13 cellular contexts compared by ENCODE assay signal in the genomic region with DNA sequence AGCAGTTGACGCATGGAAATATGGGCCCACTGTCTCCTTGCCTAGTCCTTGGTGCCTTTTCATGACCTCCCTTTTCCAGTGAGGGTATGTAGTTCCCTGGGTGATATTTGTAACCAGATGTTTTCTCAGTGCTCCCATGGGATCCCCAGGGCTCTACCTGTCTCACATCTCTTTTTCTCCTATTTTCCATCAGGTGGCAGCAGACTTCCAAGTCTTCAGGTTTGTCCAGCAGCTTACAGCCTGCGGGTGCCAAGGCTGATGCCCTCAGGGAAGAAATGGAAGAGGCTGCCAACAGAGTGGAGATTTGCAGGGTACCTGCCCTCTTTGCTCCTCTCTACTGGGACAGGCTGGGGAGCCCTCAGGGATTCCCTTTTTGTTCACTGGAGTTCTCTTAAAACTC.
DNase-seq lines count a peak whose midpoint lies in the region; ATAC-seq and TF ChIP-seq lines count a peak whose summit lies in the region.
"Had no signal": no experiment of that assay in that cellular context is flagged by ENCODE, and none has a peak within 500 bp of the region (broad histone marks: within the 10 kb centered on the region; RNA-seq: fewer than 3 reads in every experiment).

No MANE protein-coding gene starts in this region.

- no peak overlapping the region for H3K4me2 ChIP-seq in mammary epithelial cell (ENCODE audit: insufficient read depth, low read depth, low read length)

- H3K36me3 ChIP-seq in kidney epithelial cell (ENCODE audit: control insufficient read depth, insufficient read depth, low read length) (no peaks in the 10 kb centered on the region), mammary epithelial cell (ENCODE audit: insufficient read depth, low read length) (no peaks in the 10 kb centered on the region)

- H3K27ac Mint-ChIP-seq in HFFc6: no peak overlapping the region
- H3K27ac Mint-ChIP-seq in activated CD4-positive, alpha-beta T cell treated with anti-CD3 and anti-CD28 coated beads, Interleukin-2, amount 10 ng/mL, durations not matched to agents 24 days and 14 days: no peak overlapping the region
- H3K27ac Mint-ChIP-seq: activated CD4-positive, alpha-beta T cell treated with anti-CD3 and anti-CD28 coated beads, Interleukin-2, amount 10 ng/mL, durations not matched to agents 7 days and 5 days; activated naive CD8-positive, alpha-beta T cell treated with anti-CD3 and anti-CD28 coated beads, Interleukin-2, amount 50 U/mL, for 24 hours had no signal

- H3K36me3 Mint-ChIP-seq in HFFc6 (ENCODE audit: low read depth): no peaks in the 10 kb centered on the region
- no peaks in the 10 kb centered on the region for H3K36me3 Mint-ChIP-seq in activated CD4-positive, alpha-beta T cell treated with anti-CD3 and anti-CD28 coated beads, Interleukin-2, amount 10 ng/mL, durations not matched to agents 24 days and 14 days (ENCODE audit: low read depth)

- H3K27me3 ChIP-seq in kidney epithelial cell (ENCODE audit: control insufficient read depth, insufficient read depth, low read length) (no peaks in the 10 kb centered on the region), mammary epithelial cell (ENCODE audit: insufficient read depth, low read length) (no peaks in the 10 kb centered on the region)

- no peak overlapping the region for H3K4me3 ChIP-seq in kidney epithelial cell (ENCODE audit: low read depth, low read length)
- H3K4me3 ChIP-seq in mammary epithelial cell (replicated peaks in 1 of 3; ENCODE audit: insufficient read depth in 1 of 3, low read depth in 2 of 3, low read length in 3 of 3): no peak overlapping the region
- H3K4me3 ChIP-seq: skin epidermis had no signal

- CTCF ChIA-PET in mammary epithelial cell (lab: Charles Lee; ENCODE audit: low non-redundant PET): no interaction called here

- BruUV-seq in mammary epithelial cell (replicated peaks; lab: Mats Ljungman, UMichigan): no TSS peak

- H2AFZ ChIP-seq in mammary epithelial cell (ENCODE audit: low read depth, low read length): no peak overlapping the region

- no peaks in the 10 kb centered on the region for H3K79me2 ChIP-seq in mammary epithelial cell (ENCODE audit: insufficient read depth, low read length)

- peak; percentile 1 for DNase-seq in COLO668 (lab: John Stamatoyannopoulos, UW; ENCODE audit: unreplicated experiment)
- DNase-seq in HFFc6: no peak
- peak; percentile 22 for DNase-seq in SW480 (ENCODE audit: low spot score)
- DNase-seq in kidney epithelial cell (ENCODE audit: low read depth): peak; percentile 1
- no peak for DNase-seq in GM20000 (ENCODE audit: low spot score)
- no peak for DNase-seq in activated CD4-positive, alpha-beta T cell treated with anti-CD3 and anti-CD28 coated beads, Interleukin-2, amount 10 ng/mL, durations not matched to agents 24 days and 14 days
- no peak for DNase-seq in mammary epithelial cell
- DNase-seq: activated CD4-positive, alpha-beta T cell treated with anti-CD3 and anti-CD28 coated beads, Interleukin-2, amount 10 ng/mL, durations not matched to agents 7 days and 5 days; activated naive CD8-positive, alpha-beta T cell treated with anti-CD3 and anti-CD28 coated beads, Interleukin-2, amount 50 U/mL, for 24 hours; stimulated activated naive CD4-positive, alpha-beta T cell treated with Interleukin-2 at 50 U/mL for 16 hours had no signal

- H4K20me1 ChIP-seq in mammary epithelial cell (ENCODE audit: insufficient read depth, low read length): no peaks in the 10 kb centered on the region

- intact Hi-C loops in activated CD4-positive, alpha-beta T cell treated with anti-CD3 and anti-CD28 coated beads, Interleukin-2, amount 10 ng/mL, durations not matched to agents 24 days and 14 days (cut with micrococcal nuclease): no loop called here
- intact Hi-C loops in mammary epithelial cell (cut with micrococcal nuclease): no loop called here

- peaks cover 3% of the 10 kb centered on the region for H3K27me3 Mint-ChIP-seq in HFFc6 (ENCODE audit: insufficient read depth)
- no peaks in the 10 kb centered on the region for H3K27me3 Mint-ChIP-seq in activated CD4-positive, alpha-beta T cell treated with anti-CD3 and anti-CD28 coated beads, Interleukin-2, amount 10 ng/mL, durations not matched to agents 24 days and 14 days
- H3K27me3 Mint-ChIP-seq: activated CD4-positive, alpha-beta T cell treated with anti-CD3 and anti-CD28 coated beads, Interleukin-2, amount 10 ng/mL, durations not matched to agents 7 days and 5 days had no signal

- H3K4me1 Mint-ChIP-seq in HFFc6 (ENCODE audit: low read depth): no peaks in the 10 kb centered on the region
- no peaks in the 10 kb centered on the region for H3K4me1 Mint-ChIP-seq in activated CD4-positive, alpha-beta T cell treated with anti-CD3 and anti-CD28 coated beads, Interleukin-2, amount 10 ng/mL, durations not matched to agents 24 days and 14 days
- H3K4me1 Mint-ChIP-seq: activated CD4-positive, alpha-beta T cell treated with anti-CD3 and anti-CD28 coated beads, Interleukin-2, amount 10 ng/mL, durations not matched to agents 7 days and 5 days; activated naive CD8-positive, alpha-beta T cell treated with anti-CD3 and anti-CD28 coated beads, Interleukin-2, amount 50 U/mL, for 24 hours had no signal

- peaks cover 9% of the 10 kb centered on the region for H3K9me3 ChIP-seq in mammary epithelial cell (replicated peaks; ENCODE audit: insufficient read depth, low read length)

- TF ChIP-seq CTCF in HFFc6 (IDR thresholded peaks at IDR 0.05) (peak; percentile 28; the same call in 1 of the 2 replicates), kidney epithelial cell (IDR thresholded peaks at IDR 0.05; ENCODE audit: insufficient read depth, low read length, poor library complexity, severe bottlenecking) (peak; percentile 29), GM20000 (IDR thresholded peaks at IDR 0.05; ENCODE audit: extremely low read depth, missing control alignments) (no peak), mammary epithelial cell (conservative IDR thresholded peaks at IDR 0.05 in 1 of 2, IDR thresholded peaks at IDR 0.05 in 1 of 2; ENCODE audit: extremely low read depth in 1 of 2, insufficient read depth in 1 of 2, low read depth in 1 of 2, low read length in 2 of 2) (no peak)

- WGBS in mammary epithelial cell (ENCODE audit: low coverage, missing lambda C conversion rate): 14% methylated on average over 2 of the region's 2 CpGs

- no peaks in the 10 kb centered on the region for H3K4me1 ChIP-seq in mammary epithelial cell (ENCODE audit: insufficient read depth, low read length)

- H3K27ac ChIP-seq in mammary epithelial cell (ENCODE audit: insufficient read depth, low read depth, low read length): no peak overlapping the region
- H3K27ac ChIP-seq: skin epidermis had no signal

- dilution Hi-C loops in mammary epithelial cell (cut with HindIII; ENCODE audit: low sequenced_read_pairs): no loop called here

- no peak overlapping the region for H3K4me3 Mint-ChIP-seq in HFFc6
- no peak overlapping the region for H3K4me3 Mint-ChIP-seq in activated CD4-positive, alpha-beta T cell treated with anti-CD3 and anti-CD28 coated beads, Interleukin-2, amount 10 ng/mL, durations not matched to agents 24 days and 14 days
- H3K4me3 Mint-ChIP-seq: activated CD4-positive, alpha-beta T cell treated with anti-CD3 and anti-CD28 coated beads, Interleukin-2, amount 10 ng/mL, durations not matched to agents 7 days and 5 days; activated naive CD8-positive, alpha-beta T cell treated with anti-CD3 and anti-CD28 coated beads, Interleukin-2, amount 50 U/mL, for 24 hours had no signal

- no peak for ATAC-seq in HG03565 (IDR thresholded peaks at IDR 0.05; ENCODE audit: unreplicated experiment)
- ATAC-seq: activated naive CD8-positive, alpha-beta T cell treated with anti-CD3 and anti-CD28 coated beads, Interleukin-2, amount 50 U/mL, for 24 hours; esophagus mucosa had no signal

- H3K9me3 Mint-ChIP-seq in HFFc6: no peaks in the 10 kb centered on the region
- H3K9me3 Mint-ChIP-seq in activated CD4-positive, alpha-beta T cell treated with anti-CD3 and anti-CD28 coated beads, Interleukin-2, amount 10 ng/mL, durations not matched to agents 24 days and 14 days: peaks cover 1% of the 10 kb centered on the region
- H3K9me3 Mint-ChIP-seq: activated CD4-positive, alpha-beta T cell treated with anti-CD3 and anti-CD28 coated beads, Interleukin-2, amount 10 ng/mL, durations not matched to agents 7 days and 5 days had no signal

- in situ Hi-C loops in mammary epithelial cell (cut with MboI; ENCODE audit: low sequenced_read_pairs in 2 of 2): no loop called here

- H3K9ac ChIP-seq in mammary epithelial cell (ENCODE audit: insufficient read depth, low read length): no peak overlapping the region

Comparison
In these comparisons a context has a peak if more than half of its experiments do, and no peak if none do; other contexts are left out.
1. DNase-seq: peak in COLO668 (single experiment), SW480 (single experiment) and kidney epithelial cell (single experiment); none in HFFc6 (single experiment), GM20000 (single experiment), activated CD4-positive, alpha-beta T cell treated with anti-CD3 and anti-CD28 coated beads, Interleukin-2, amount 10 ng/mL, durations not matched to agents 24 days and 14 days (single experiment) and mammary epithelial cell (single experiment).
2. CTCF ChIP-seq: peak in HFFc6 (single experiment) and kidney epithelial cell (single experiment); none in GM20000 (single experiment) and mammary epithelial cell (0 of 2).